ENCODE assay signal across 8 cellular contexts in genomic region chr10:73911553-73912004, GRCh38. TPM values are rescaled to one million over a fixed set of nuclear protein-coding genes. Genes with fewer than 3 reads are reported as not detected.
DNase-seq lines count a peak whose midpoint lies in the region; ATAC-seq and TF ChIP-seq lines count a peak whose summit lies in the region.

No MANE protein-coding gene starts in this region.

- H3K4me3 ChIP-seq in AG10803 (ENCODE audit: low read length) (peak overlapping the region; percentile 68), Karpas-422 (ENCODE audit: low read length) (peak overlapping the region; percentile 78)
- peak overlapping the region; percentile 53 for H3K4me3 ChIP-seq in naive thymus-derived CD4-positive, alpha-beta T cell (ENCODE audit: low read length)

- H3K36me3 ChIP-seq in Karpas-422 (ENCODE audit: insufficient read depth, low read length) = no peaks in the 10 kb centered on the region
- no peaks in the 10 kb centered on the region for H3K36me3 ChIP-seq in naive thymus-derived CD4-positive, alpha-beta T cell (ENCODE audit: control insufficient read depth in 2 of 3, insufficient read depth in 3 of 3, low read length in 3 of 3)

- H4K20me1 ChIP-seq in Karpas-422 (ENCODE audit: insufficient read depth, low read depth, low read length) = no peaks in the 10 kb centered on the region

- CTCF ChIA-PET in naive thymus-derived CD4-positive, alpha-beta T cell (lab: Charles Lee) = interaction anchor here (0.9 to 1.6 kb wide), 3 partner anchors 8 to 62 kb away, joined by 3 read pairs; no protein-coding TSS in a partner anchor

- no peak for TF ChIP-seq CTCF in AG10803 (conservative IDR thresholded peaks at IDR 0.05; ENCODE audit: low read length)

- no peaks in the 10 kb centered on the region for H3K9me3 Mint-ChIP-seq in naive thymus-derived CD4-positive, alpha-beta T cell

- peak overlapping the region in 2 of 9 donors; percentile 38 to 61 for H3K27ac Mint-ChIP-seq in naive thymus-derived CD4-positive, alpha-beta T cell

- H3K9me3 ChIP-seq in Karpas-422 (ENCODE audit: low read length) = no peaks in the 10 kb centered on the region
- H3K9me3 ChIP-seq in naive thymus-derived CD4-positive, alpha-beta T cell (ENCODE audit: control insufficient read depth in 2 of 3, low read length in 3 of 3) = no peaks in the 10 kb centered on the region

- no peak for ATAC-seq in naive thymus-derived CD4-positive, alpha-beta T cell

- H3K36me3 Mint-ChIP-seq in naive thymus-derived CD4-positive, alpha-beta T cell = peaks cover 0 to 5% (median 0%) of the 10 kb centered on the region in 5 donors

- peak overlapping the region; percentile 61 for H3K9ac ChIP-seq in Karpas-422 (ENCODE audit: low read length)

- no peaks in the 10 kb centered on the region for H3K9me2 ChIP-seq in Karpas-422 (replicated peaks; ENCODE audit: insufficient read depth, low read length)

- POLR2A ChIA-PET in naive thymus-derived CD4-positive, alpha-beta T cell (lab: Charles Lee) = no interaction called here

- H3K4me3 Mint-ChIP-seq in naive thymus-derived CD4-positive, alpha-beta T cell = peak overlapping the region; percentile 80 to 97 (median 90)

- H3K4me1 Mint-ChIP-seq in naive thymus-derived CD4-positive, alpha-beta T cell = peaks cover 15 to 46% (median 30%) of the 10 kb centered on the region in 7 donors

- peaks cover 24% of the 10 kb centered on the region for H3K4me1 ChIP-seq in Karpas-422 (ENCODE audit: low read length)
- H3K4me1 ChIP-seq in naive thymus-derived CD4-positive, alpha-beta T cell (ENCODE audit: control insufficient read depth in 2 of 2, insufficient read depth in 2 of 2, low read length in 2 of 2) = peaks cover 14 to 15% of the 10 kb centered on the region in 2 donors

- H3K27me3 Mint-ChIP-seq in naive thymus-derived CD4-positive, alpha-beta T cell = peaks cover 54 to 75% (median 63%) of the 10 kb centered on the region in 5 donors

- H3K27me3 ChIP-seq in Karpas-422 (ENCODE audit: low read length) = no peaks in the 10 kb centered on the region; the same call in 1 of the 2 replicates
- H3K27me3 ChIP-seq in naive thymus-derived CD4-positive, alpha-beta T cell (ENCODE audit: control insufficient read depth in 2 of 2, insufficient read depth in 2 of 2, low read length in 2 of 2) = peaks cover 10 to 21% of the 10 kb centered on the region in 2 donors

- H3K4me2 ChIP-seq in Karpas-422 (ENCODE audit: low read depth, low read length, poor library complexity, severe bottlenecking) = peak overlapping the region; percentile 76

- no peak for DNase-seq in AG10803 (ENCODE audit: low read depth)
- no peak for DNase-seq in Karpas-422
- peak; percentile 6 for DNase-seq in effector CD4-positive, alpha-beta T cell
- no peak for DNase-seq in naive thymus-derived CD4-positive, alpha-beta T cell
- no peak for DNase-seq in UCSD-AML1 (lab: John Stamatoyannopoulos, UW; ENCODE audit: unreplicated experiment)
- DNase-seq in GOT3 (lab: John Stamatoyannopoulos, UW) = no peak
- DNase-seq in NK-92 (lab: John Stamatoyannopoulos, UW; ENCODE audit: unreplicated experiment) = no peak
- no peak for DNase-seq in middle frontal gyrus (ENCODE audit: extremely low spot score, low spot score)

- intact Hi-C loops in naive thymus-derived CD4-positive, alpha-beta T cell (cut with micrococcal nuclease) = loop anchor here (1.0 to 2.0 kb wide), 2 partner anchors 9 to 45 kb away; no protein-coding TSS in a partner anchor

- H2AFZ ChIP-seq in Karpas-422 (ENCODE audit: low read length) = peak overlapping the region; percentile 76

- no peak overlapping the region for H3K27ac ChIP-seq in Karpas-422 (ENCODE audit: low read length)
- H3K27ac ChIP-seq in naive thymus-derived CD4-positive, alpha-beta T cell (ENCODE audit: low read depth, low read length) = no peak overlapping the region

- no peaks in the 10 kb centered on the region for H3K79me2 ChIP-seq in Karpas-422 (ENCODE audit: low read length)

RNA-seq across cellular contexts. Expression of gene PLAU, which starts 0.6 kb away (rescaled TPM):
- 3.2 and 6.3 TPM in 2 replicates for total RNA-seq in Karpas-422 (2014; rRNA removed; shearing (Covaris generic); ENCODE audit: low replicate concordance)
- under 1 TPM; 0.42 to 0.97 (median 0.78) TPM for total RNA-seq in naive thymus-derived CD4-positive, alpha-beta T cell
- polyA plus RNA-seq in naive thymus-derived CD4-positive, alpha-beta T cell = not detected

RNA-seq across cellular contexts. Expression of gene CAMK2G, which starts 37.2 kb away (rescaled TPM):
- 28.2 and 33.5 TPM in 2 replicates for total RNA-seq in Karpas-422 (2014; rRNA removed; shearing (Covaris generic); ENCODE audit: low replicate concordance)
- 10 to 100 TPM; 44.6 to 70.9 (median 61.9) TPM for total RNA-seq in naive thymus-derived CD4-positive, alpha-beta T cell
- polyA plus RNA-seq in naive thymus-derived CD4-positive, alpha-beta T cell = 1 to 10 TPM; 5.6 to 6.3 TPM
